Comparison of ENCODE assay signal across 12 cellular contexts in genomic region chrX:72048515-72049455, GRCh38.
DNase-seq lines count a peak whose midpoint lies in the region; ATAC-seq and TF ChIP-seq lines count a peak whose summit lies in the region.
"Had no signal": no experiment of that assay in that cellular context is flagged by ENCODE, and none has a peak within 500 bp of the region (broad histone marks: within the 10 kb centered on the region; RNA-seq: fewer than 3 reads in every experiment).

No MANE protein-coding gene starts in this region.

- TF ChIP-seq EP300 in gastroesophageal sphincter (IDR thresholded peaks at IDR 0.05) = no peak

- H3K9me3 ChIP-seq in Caco-2 (no peaks in the 10 kb centered on the region), PC-3 (ENCODE audit: low read length) (no peaks in the 10 kb centered on the region), gastroesophageal sphincter (no peaks in the 10 kb centered on the region)

- H3K27me3 Mint-ChIP-seq in Caco-2 (ENCODE audit: insufficient read depth, unreplicated experiment) = no peaks in the 10 kb centered on the region
- H3K27me3 Mint-ChIP-seq in stimulated activated naive B cell treated with anti-CD40 and anti-IgM and Interleukin-4, amounts not matched to agents 10 μg/mL and 1 μg/mL and 100 μg/mL, for 72 hours = peaks cover 16 to 29% of the 10 kb centered on the region in 2 donors

- H3K9me2 ChIP-seq in PC-3 (replicated peaks; ENCODE audit: low read length) = no peaks in the 10 kb centered on the region

- TF ChIP-seq POLR2A in gastroesophageal sphincter (IDR thresholded peaks at IDR 0.05) = no peak

- ATAC-seq in PC-3 (peak; percentile 18; the same call in 1 of the 2 replicates), gastroesophageal sphincter (no peak), GM18520 (IDR thresholded peaks at IDR 0.05; ENCODE audit: unreplicated experiment) (no peak)
- ATAC-seq in stimulated activated naive B cell treated with anti-CD40 and anti-IgM and Interleukin-4, amounts not matched to agents 10 μg/mL and 1 μg/mL and 100 μg/mL, for 72 hours (replicated peaks) = no peak

- H2AFZ ChIP-seq in PC-3 (ENCODE audit: low read length) = no peak overlapping the region

- H3K4me1 ChIP-seq in Caco-2 (no peaks in the 10 kb centered on the region), PC-3 (ENCODE audit: insufficient read depth, low read length) (no peaks in the 10 kb centered on the region; the same call in 1 of the 2 replicates), gastroesophageal sphincter (peaks cover 3 to 60% (median 7%) of the 10 kb centered on the region in 3 donors)

- no peak overlapping the region for H3K9ac ChIP-seq in PC-3 (ENCODE audit: low read length)

- H3K27me3 ChIP-seq in Caco-2 (replicated peaks; ENCODE audit: control insufficient read depth, insufficient read depth, low read length) (no peaks in the 10 kb centered on the region), PC-3 (ENCODE audit: low read length) (no peaks in the 10 kb centered on the region), gastroesophageal sphincter (no peaks in the 10 kb centered on the region)

- POLR2A ChIA-PET in Caco-2 (lab: Charles Lee) = no interaction called here
- POLR2A ChIA-PET in PC-3 (lab: Charles Lee; ENCODE audit: unreplicated experiment) = no interaction called here

- intact Hi-C loops in Caco-2 (cut with micrococcal nuclease; ENCODE audit: unreplicated experiment) = loop anchor here (1.0 to 5.0 kb wide), 3 partner anchors 34 to 78 kb away; no protein-coding TSS in a partner anchor
- intact Hi-C loops in PC-3 (cut with micrococcal nuclease) = no loop called here

- H3K4me3 Mint-ChIP-seq in Caco-2 (ENCODE audit: unreplicated experiment) = no peak overlapping the region
- no peak overlapping the region for H3K4me3 Mint-ChIP-seq in stimulated activated naive B cell treated with anti-CD40 and anti-IgM and Interleukin-4, amounts not matched to agents 10 μg/mL and 1 μg/mL and 100 μg/mL, for 72 hours
- H3K4me3 Mint-ChIP-seq: memory B cell had no signal

- no peaks in the 10 kb centered on the region for H3K36me3 Mint-ChIP-seq in Caco-2 (ENCODE audit: insufficient read depth, unreplicated experiment)
- no peaks in the 10 kb centered on the region for H3K36me3 Mint-ChIP-seq in stimulated activated naive B cell treated with anti-CD40 and anti-IgM and Interleukin-4, amounts not matched to agents 10 μg/mL and 1 μg/mL and 100 μg/mL, for 72 hours
- H3K36me3 Mint-ChIP-seq: memory B cell had no signal

- H3K27ac ChIP-seq in PC-3 (ENCODE audit: low read length) (no peak overlapping the region), gastroesophageal sphincter (peak overlapping the region in 3 of 4 donors; percentile 55 to 89 (median 87))

- H4K20me1 ChIP-seq in PC-3 (ENCODE audit: low read length) = no peaks in the 10 kb centered on the region

- BruUV-seq in Caco-2 (replicated peaks; lab: Mats Ljungman, UMichigan) = no TSS peak
- BruUV-seq in PC-3 (replicated peaks; lab: Mats Ljungman, UMichigan) = no TSS peak

- TF ChIP-seq CTCF in Caco-2 (IDR thresholded peaks at IDR 0.05; ENCODE audit: insufficient read depth in 1 of 2, low read depth in 1 of 2, low read length in 1 of 2, severe bottlenecking in 1 of 2, unreplicated experiment in 1 of 2) (no peak), GM12865 (IDR thresholded peaks at IDR 0.05; ENCODE audit: insufficient read depth, low read depth, low read length, missing control alignments) (peak; percentile 1), PC-3 (conservative IDR thresholded peaks at IDR 0.05; ENCODE audit: low read depth, low read length) (0 out of 2 replicates have a peak, but pooled peaks have one; percentile 23), gastroesophageal sphincter (IDR thresholded peaks at IDR 0.05) (no peak)

- no peaks in the 10 kb centered on the region for H3K79me2 ChIP-seq in PC-3 (ENCODE audit: low read length)

- CTCF ChIA-PET in Caco-2 (lab: Charles Lee) = no interaction called here
- CTCF ChIA-PET in PC-3 (lab: Charles Lee) = no interaction called here

- H3K4me3 ChIP-seq in Caco-2 (ENCODE audit: low read depth, low read length) (no peak overlapping the region), GM12865 (ENCODE audit: low read depth, low read length) (no peak overlapping the region), PC-3 (ENCODE audit: low read length) (no peak overlapping the region), gastroesophageal sphincter (no peak overlapping the region)

- H3K4me1 Mint-ChIP-seq in Caco-2 (ENCODE audit: low read depth, unreplicated experiment) = no peaks in the 10 kb centered on the region
- H3K4me1 Mint-ChIP-seq in stimulated activated naive B cell treated with anti-CD40 and anti-IgM and Interleukin-4, amounts not matched to agents 10 μg/mL and 1 μg/mL and 100 μg/mL, for 72 hours = peaks cover 1 to 6% of the 10 kb centered on the region in 2 donors

- DNase-seq in Caco-2 = peak; percentile 24 to 36
- DNase-seq in GM12865 (ENCODE audit: low read depth) = peak; percentile 2
- peak; percentile 10 for DNase-seq in PC-3
- DNase-seq in iPS-NIHi11 (ENCODE audit: low spot score) = no peak
- DNase-seq in stimulated activated naive B cell treated with anti-CD40 and anti-IgM and Interleukin-4, amounts not matched to agents 10 μg/mL and 1 μg/mL and 100 μg/mL, for 72 hours = no peak
- DNase-seq: amniotic stem cell; effector memory CD4-positive, alpha-beta T cell; NCI-H1048 had no signal

- no peaks in the 10 kb centered on the region for H3K9me3 Mint-ChIP-seq in Caco-2 (ENCODE audit: unreplicated experiment)
- peaks cover 0 to 4% of the 10 kb centered on the region in 2 donors for H3K9me3 Mint-ChIP-seq in stimulated activated naive B cell treated with anti-CD40 and anti-IgM and Interleukin-4, amounts not matched to agents 10 μg/mL and 1 μg/mL and 100 μg/mL, for 72 hours

- H3K36me3 ChIP-seq in Caco-2 (ENCODE audit: control insufficient read depth, insufficient read depth, low read length) (no peaks in the 10 kb centered on the region), PC-3 (ENCODE audit: low read depth, low read length) (no peaks in the 10 kb centered on the region), gastroesophageal sphincter (no peaks in the 10 kb centered on the region)

- 92 to 100% methylated on average over 2 to 4 of the region's 8 CpGs for WGBS in gastroesophageal sphincter (ENCODE audit: low coverage in 1 of 2), 2 donors

- no peak overlapping the region for H3K4me2 ChIP-seq in PC-3 (ENCODE audit: low read length)

- H3K27ac Mint-ChIP-seq in Caco-2 (ENCODE audit: unreplicated experiment) = no peak overlapping the region
- H3K27ac Mint-ChIP-seq in stimulated activated naive B cell treated with anti-CD40 and anti-IgM and Interleukin-4, amounts not matched to agents 10 μg/mL and 1 μg/mL and 100 μg/mL, for 72 hours = no peak overlapping the region
- H3K27ac Mint-ChIP-seq: memory B cell, progenitor cell of endocrine pancreas had no signal

- no peaks in the 10 kb centered on the region for H3F3A ChIP-seq in PC-3 (ENCODE audit: low read length, unreplicated experiment)

Comparison
In these comparisons a context has a peak if more than half of its experiments do, and no peak if none do; other contexts are left out.
1. DNase-seq: peak in Caco-2 (2 of 2), GM12865 (single experiment) and PC-3 (single experiment); none in iPS-NIHi11 (single experiment) and stimulated activated naive B cell treated with anti-CD40 and anti-IgM and Interleukin-4, amounts not matched to agents 10 μg/mL and 1 μg/mL and 100 μg/mL, for 72 hours (single experiment).
2. CTCF ChIP-seq: peak in GM12865 (single experiment) and PC-3 (single experiment); none in Caco-2 (0 of 2) and gastroesophageal sphincter (0 of 4).